Comparison of ENCODE assay signal across 8 cellular contexts in genomic region chr11:108664241-108664640, GRCh38. TPM values are rescaled to one million over a fixed set of nuclear protein-coding genes. Genes with fewer than 3 reads are reported as not detected.
A peak's percentile ranks its signal among the peaks of the same experiment; 100 is the strongest.
DNase-seq lines count a peak whose midpoint lies in the region; ATAC-seq and TF ChIP-seq lines count a peak whose summit lies in the region.

No MANE protein-coding gene starts in this region.

- intact Hi-C loops in gastrocnemius medialis (cut with DNase I; ENCODE audit: low total_unique reads): loop anchor here (2.0 to 10.0 kb wide), 3 partner anchors 167 to 659 kb away; partner anchors contain the start of genes ATM, CUL5 and NPAT

- no peak for ATAC-seq in gastrocnemius medialis
- ATAC-seq in HG03439 (IDR thresholded peaks at IDR 0.05; ENCODE audit: unreplicated experiment): no peak
- ATAC-seq in GM21619 (IDR thresholded peaks at IDR 0.05; ENCODE audit: unreplicated experiment): no peak
- ATAC-seq in GM19397 (IDR thresholded peaks at IDR 0.05; ENCODE audit: unreplicated experiment): no peak

- no peak for TF ChIP-seq POLR2A in gastrocnemius medialis (IDR thresholded peaks at IDR 0.05)

- H3K36me3 ChIP-seq in gastrocnemius medialis: peaks cover 0 to 10% of the 10 kb centered on the region in 2 donors

- no peak for DNase-seq in GM12864 (ENCODE audit: low read depth)
- DNase-seq in foreskin fibroblast: no peak
- DNase-seq in gastrocnemius medialis: no peak
- DNase-seq in NCI-H1694 (lab: John Stamatoyannopoulos, UW): no peak

- H3K4me1 ChIP-seq in gastrocnemius medialis: peaks cover 20 to 23% of the 10 kb centered on the region in 2 donors

- H3K27me3 ChIP-seq in gastrocnemius medialis: no peaks in the 10 kb centered on the region

- TF ChIP-seq CTCF in GM12864 (IDR thresholded peaks at IDR 0.05; ENCODE audit: low read depth, low read length, missing control alignments) (no peak), VCaP (conservative IDR thresholded peaks at IDR 0.05) (no peak), foreskin fibroblast (IDR thresholded peaks at IDR 0.05; ENCODE audit: low read depth, low read length) (no peak), gastrocnemius medialis (IDR thresholded peaks at IDR 0.05 in 4 of 5, conservative IDR thresholded peaks at IDR 0.05 in 1 of 5) (no peak)

- in situ Hi-C loops in gastrocnemius medialis (cut with MboI; ENCODE audit: low sequenced_read_pairs in 4 of 4): loop anchor here in 2 of 4 donors (25.0 kb wide), 2 partner anchors 202 to 652 kb away; partner anchors contain the start of genes C11orf65 (in 1 of the 2) and CUL5 (in 1 of the 2)

- H3K9me3 ChIP-seq in gastrocnemius medialis: no peaks in the 10 kb centered on the region

- H3K27ac ChIP-seq in VCaP (peak overlapping the region; percentile 64; the same call in 1 of the 2 replicates), gastrocnemius medialis (peak overlapping the region; percentile 80 to 89 (median 82))

- H3K4me3 ChIP-seq in GM12864 (ENCODE audit: low read depth, low read length): peak overlapping the region; percentile 42; the same call in 1 of the 2 replicates
- peak overlapping the region; percentile 52 to 77 for H3K4me3 ChIP-seq in foreskin fibroblast (ENCODE audit: low read depth in 1 of 2, low read length in 2 of 2)
- peak overlapping the region; percentile 67 to 88 (median 74) for H3K4me3 ChIP-seq in gastrocnemius medialis

RNA-seq across cellular contexts. Expression of gene DDX10, which starts 0.6 kb away (rescaled TPM):
- total RNA-seq in gastrocnemius medialis: 10 to 100 TPM in 2 of 4 donors, 1 to 10 TPM in 2; 5.0 to 15.0 (median 10.5) TPM
